10 cellular contexts compared by ENCODE assay signal in the genomic region with DNA sequence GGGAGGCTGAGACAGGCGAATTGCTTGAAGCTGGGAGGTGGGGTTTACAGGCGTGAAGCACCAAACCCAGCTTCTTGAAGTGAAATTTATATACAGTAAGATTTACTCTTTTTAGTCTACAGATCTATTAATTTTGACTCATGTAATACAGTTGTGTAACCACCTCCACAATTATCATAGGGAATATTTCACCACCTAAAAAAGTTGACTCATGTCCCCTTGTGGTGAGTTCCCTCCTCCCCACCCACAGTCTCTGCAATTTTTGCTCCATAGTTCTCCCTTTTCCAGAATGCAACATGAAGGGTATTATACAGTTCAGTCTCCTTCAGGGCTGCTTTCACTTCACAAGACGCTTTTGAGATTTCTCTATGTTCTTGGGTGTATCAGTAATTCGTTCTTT.
DNase-seq lines count a peak whose midpoint lies in the region; ATAC-seq and TF ChIP-seq lines count a peak whose summit lies in the region.
"Had no signal": no experiment of that assay in that cellular context is flagged by ENCODE, and none has a peak within 500 bp of the region (broad histone marks: within the 10 kb centered on the region; RNA-seq: fewer than 3 reads in every experiment).

No MANE protein-coding gene starts in this region.

- peak overlapping the region; percentile 56 for H3K4me3 Mint-ChIP-seq in activated T-helper 17 cell treated with anti-CD3 and anti-CD28 coated beads, Interleukin-2, amount 50 U/mL, for 72 hours

- dilution Hi-C loops in IMR-90 (cut with HindIII; ENCODE audit: low sequenced_read_pairs, unreplicated experiment) = no loop called here

- H3K36me3 ChIP-seq in BE2C = no peaks in the 10 kb centered on the region
- H3K36me3 ChIP-seq in IMR-90 (ENCODE audit: control insufficient read depth, insufficient read depth, low read length) = no peaks in the 10 kb centered on the region
- H3K36me3 ChIP-seq in liver (ENCODE audit: control insufficient read depth in 4 of 4, insufficient read depth in 3 of 4, low read depth in 1 of 4, low read length in 3 of 4) = no peaks in the 10 kb centered on the region

- H3K4ac ChIP-seq in IMR-90 (ENCODE audit: low read depth, low read length) = no peak overlapping the region

- no TSS peak for BruUV-seq in IMR-90 (replicated peaks; lab: Mats Ljungman, UMichigan)

- no CpG with 5 or more reads among the region's 4 CpGs for WGBS in IMR-90 (ENCODE audit: extremely low coverage in 2 of 2, insufficient read length in 1 of 2), 2 experiments
- WGBS in liver = 79% methylated on average over 4 of the region's 4 CpGs

- no peaks in the 10 kb centered on the region for H3K4me1 ChIP-seq in BE2C
- peaks cover 6% of the 10 kb centered on the region; the same call in 1 of the 2 replicates for H3K4me1 ChIP-seq in IMR-90 (ENCODE audit: control insufficient read depth, insufficient read depth, low read length)
- peaks cover 0 to 18% (median 5%) of the 10 kb centered on the region in 4 donors for H3K4me1 ChIP-seq in liver (ENCODE audit: control insufficient read depth in 4 of 4, insufficient read depth in 4 of 4, low read length in 3 of 4)

- no peak overlapping the region for H3K4me2 ChIP-seq in IMR-90 (ENCODE audit: low read depth, low read length)

- peak overlapping the region; percentile 82 for H3K27ac Mint-ChIP-seq in activated T-helper 17 cell treated with anti-CD3 and anti-CD28 coated beads, Interleukin-2, amount 50 U/mL, for 72 hours

- no peak overlapping the region for H2BK5ac ChIP-seq in IMR-90 (ENCODE audit: low read depth, low read length, poor library complexity, severe bottlenecking)

- H2AK9ac ChIP-seq in IMR-90 (replicated peaks; ENCODE audit: low read depth, low read length, poor library complexity) = no peak overlapping the region

- no peaks in the 10 kb centered on the region; the same call in 1 of the 2 replicates for H3K9me1 ChIP-seq in IMR-90 (ENCODE audit: insufficient read depth, low read length)

- no peaks in the 10 kb centered on the region for H3K27me3 ChIP-seq in BE2C
- H3K27me3 ChIP-seq in IMR-90 (ENCODE audit: control insufficient read depth, insufficient read depth, low read length) = no peaks in the 10 kb centered on the region
- no peaks in the 10 kb centered on the region for H3K27me3 ChIP-seq in liver (ENCODE audit: control insufficient read depth in 4 of 4, insufficient read depth in 4 of 4, low read length in 3 of 4)

- no peak overlapping the region for H2AFZ ChIP-seq in IMR-90 (replicated peaks; ENCODE audit: low read length, poor library complexity)

- no peak overlapping the region for H4K8ac ChIP-seq in IMR-90 (ENCODE audit: low read depth in 2 of 2, low read length in 2 of 2)

- DNase-seq in BE2C (no peak), IMR-90 (peak; percentile 45), NCI-H187 treated with DMSO at 0.1 percent for 48 hours (lab: John Stamatoyannopoulos, UW) (no peak), H4 (ENCODE audit: low spot score) (no peak), NK-92 (lab: John Stamatoyannopoulos, UW; ENCODE audit: unreplicated experiment) (no peak)
- DNase-seq: activated CD4-positive, alpha-beta T cell treated with anti-CD3 and anti-CD28 coated beads for 48 hours; stimulated activated CD4-positive, alpha-beta T cell treated with anti-CD3 and anti-CD28 coated beads, Interleukin-15, amount 100 ng/mL, for 24 hours had no signal

- H4K91ac ChIP-seq in IMR-90 (ENCODE audit: insufficient read depth, low read depth, low read length) = no peak overlapping the region

- no peak overlapping the region for H2BK120ac ChIP-seq in IMR-90 (ENCODE audit: low read depth, low read length)

- no peaks in the 10 kb centered on the region for H3K9me3 Mint-ChIP-seq in activated T-helper 17 cell treated with anti-CD3 and anti-CD28 coated beads, Interleukin-2, amount 50 U/mL, for 72 hours

- no peak overlapping the region for H3K56ac ChIP-seq in IMR-90 (ENCODE audit: extremely low read depth, insufficient read depth, low read length)

- H3K27ac ChIP-seq in IMR-90 (ENCODE audit: insufficient read depth, low read length) (no peak overlapping the region), liver (ENCODE audit: low read depth in 1 of 2, low read length in 2 of 2) (no peak overlapping the region)

- H3K4me3 ChIP-seq in BE2C (ENCODE audit: low read depth, low read length) (no peak overlapping the region), IMR-90 (ENCODE audit: insufficient read depth, low read depth, low read length) (no peak overlapping the region), liver (ENCODE audit: low read depth in 1 of 3, low read length in 3 of 3) (no peak overlapping the region)

- no peak overlapping the region for H3K23ac ChIP-seq in IMR-90 (ENCODE audit: low read depth, low read length)

- no peaks in the 10 kb centered on the region for H3K27me3 Mint-ChIP-seq in activated T-helper 17 cell treated with anti-CD3 and anti-CD28 coated beads, Interleukin-2, amount 50 U/mL, for 72 hours

- H3K9ac ChIP-seq in IMR-90 (ENCODE audit: low read depth, low read length) (no peak overlapping the region), liver (ENCODE audit: low read depth in 1 of 2, low read length in 2 of 2) (no peak overlapping the region)

- no peak overlapping the region for H4K5ac ChIP-seq in IMR-90 (ENCODE audit: low read depth, low read length)

- CTCF ChIA-PET in IMR-90 (lab: Yijun Ruan, JAX) = no interaction called here

- H2AK5ac ChIP-seq in IMR-90 (ENCODE audit: low read depth, low read length) = no peak overlapping the region

- no peak for TF ChIP-seq POLR2A in IMR-90 (IDR thresholded peaks at IDR 0.05; ENCODE audit: low read depth, low read length)

- no peak for TF ChIP-seq RAD21 in IMR-90 (IDR thresholded peaks at IDR 0.05; ENCODE audit: low read length)
- TF ChIP-seq RAD21 in liver (IDR thresholded peaks at IDR 0.05) = peak in 1 of 2 donors; percentile 36

- H3K79me1 ChIP-seq in IMR-90 (ENCODE audit: low read depth in 1 of 2, low read length in 2 of 2) = no peaks in the 10 kb centered on the region

- ATAC-seq in IMR-90 (ENCODE audit: low read depth) (peak; percentile 44), GM21737 (IDR thresholded peaks at IDR 0.05; ENCODE audit: unreplicated experiment) (no peak)
- peak; percentile 60 for ATAC-seq in activated T-helper 17 cell treated with anti-CD3 and anti-CD28 coated beads, Interleukin-2, amount 50 U/mL, for 72 hours (replicated peaks)

- no peak overlapping the region; the same call in 1 of the 2 replicates for H3K18ac ChIP-seq in IMR-90 (ENCODE audit: low read depth, low read length)

- no peaks in the 10 kb centered on the region for H3K36me3 Mint-ChIP-seq in activated T-helper 17 cell treated with anti-CD3 and anti-CD28 coated beads, Interleukin-2, amount 50 U/mL, for 72 hours (ENCODE audit: low read depth)

- H3K9me3 ChIP-seq in BE2C (no peaks in the 10 kb centered on the region), IMR-90 (ENCODE audit: control insufficient read depth, insufficient read depth, low read length) (no peaks in the 10 kb centered on the region), liver (ENCODE audit: control insufficient read depth in 4 of 4, low read length in 3 of 4) (no peaks in the 10 kb centered on the region)

- H2BK20ac ChIP-seq in IMR-90 (ENCODE audit: low read depth, low read length) = no peak overlapping the region

- intact Hi-C loops in IMR-90 (cut with micrococcal nuclease) = loop anchor here (5.0 kb wide), 1 partner anchor 34 kb away; no protein-coding TSS in a partner anchor

- H3K4me1 Mint-ChIP-seq in activated T-helper 17 cell treated with anti-CD3 and anti-CD28 coated beads, Interleukin-2, amount 50 U/mL, for 72 hours = peaks cover 28% of the 10 kb centered on the region

- in situ Hi-C loops in IMR-90 (cut with MboI; ENCODE audit: low sequenced_read_pairs) = no loop called here

- POLR2A ChIA-PET in IMR-90 (lab: Charles Lee; ENCODE audit: unreplicated experiment) = no interaction called here

- no peaks in the 10 kb centered on the region for H4K20me1 ChIP-seq in IMR-90 (ENCODE audit: insufficient read depth, low read length)

- no peak overlapping the region for H2BK15ac ChIP-seq in IMR-90 (ENCODE audit: low read depth, low read length)

- H3K14ac ChIP-seq in IMR-90 (replicated peaks; ENCODE audit: low read depth, low read length) = no peak overlapping the region

- TF ChIP-seq CTCF in BE2C (IDR thresholded peaks at IDR 0.05; ENCODE audit: low read depth, low read length) (peak; percentile 20), IMR-90 (conservative IDR thresholded peaks at IDR 0.05; ENCODE audit: low read depth, low read length) (0 out of 2 replicates have a peak, but pooled peaks have one; percentile 23), liver (IDR thresholded peaks at IDR 0.05; ENCODE audit: low read depth, low read length, missing input control) (peak; percentile 11)

TF ChIP-seq in IMR-90, 13 proteins besides CTCF, POLR2A, EP300 and RAD21:
- TF ChIP-seq CEBPB (IDR thresholded peaks at IDR 0.05; ENCODE audit: low read depth, low read length) = peak; percentile 79
- no peak for TF ChIP-seq CHD1 (IDR thresholded peaks at IDR 0.05; ENCODE audit: low read depth, low read length)
- no peak for TF ChIP-seq NFE2L2 (IDR thresholded peaks at IDR 0.05; ENCODE audit: low read depth, low read length)
TF ChIP-seq in IMR-90: peak in this region for 1.

TF ChIP-seq in liver, 16 proteins besides CTCF, POLR2A, EP300 and RAD21:
- TF ChIP-seq HNF4A (conservative IDR thresholded peaks at IDR 0.05) = no peak
- no peak for TF ChIP-seq NR2F2 (IDR thresholded peaks at IDR 0.05)
- TF ChIP-seq FOXA1 (IDR thresholded peaks at IDR 0.05) = no peak
- no peak for TF ChIP-seq JUND (IDR thresholded peaks at IDR 0.05)
- no peak for TF ChIP-seq HNF4G (IDR thresholded peaks at IDR 0.05)
- no peak for TF ChIP-seq TAF1 (conservative IDR thresholded peaks at IDR 0.05)
- TF ChIP-seq GABPA (IDR thresholded peaks at IDR 0.05 in 1 of 2, conservative IDR thresholded peaks at IDR 0.05 in 1 of 2) = no peak
- TF ChIP-seq, protein P1, sequence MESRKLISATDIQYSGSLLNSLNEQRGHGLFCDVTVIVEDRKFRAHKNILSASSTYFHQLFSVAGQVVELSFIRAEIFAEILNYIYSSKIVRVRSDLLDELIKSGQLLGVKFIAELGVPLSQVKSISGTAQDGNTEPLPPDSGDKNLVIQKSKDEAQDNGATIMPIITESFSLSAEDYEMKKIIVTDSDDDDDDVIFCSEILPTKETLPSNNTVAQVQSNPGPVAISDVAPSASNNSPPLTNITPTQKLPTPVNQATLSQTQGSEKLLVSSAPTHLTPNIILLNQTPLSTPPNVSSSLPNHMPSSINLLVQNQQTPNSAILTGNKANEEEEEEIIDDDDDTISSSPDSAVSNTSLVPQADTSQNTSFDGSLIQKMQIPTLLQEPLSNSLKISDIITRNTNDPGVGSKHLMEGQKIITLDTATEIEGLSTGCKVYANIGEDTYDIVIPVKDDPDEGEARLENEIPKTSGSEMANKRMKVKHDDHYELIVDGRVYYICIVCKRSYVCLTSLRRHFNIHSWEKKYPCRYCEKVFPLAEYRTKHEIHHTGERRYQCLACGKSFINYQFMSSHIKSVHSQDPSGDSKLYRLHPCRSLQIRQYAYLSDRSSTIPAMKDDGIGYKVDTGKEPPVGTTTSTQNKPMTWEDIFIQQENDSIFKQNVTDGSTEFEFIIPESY (IDR thresholded peaks at IDR 0.05) = no peak
- TF ChIP-seq, protein P2, sequence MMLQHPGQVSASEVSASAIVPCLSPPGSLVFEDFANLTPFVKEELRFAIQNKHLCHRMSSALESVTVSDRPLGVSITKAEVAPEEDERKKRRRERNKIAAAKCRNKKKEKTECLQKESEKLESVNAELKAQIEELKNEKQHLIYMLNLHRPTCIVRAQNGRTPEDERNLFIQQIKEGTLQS (IDR thresholded peaks at IDR 0.05) = no peak
